21 cellular contexts compared by ENCODE assay signal in genomic region chr20:4045082-4045481, GRCh38.
"Had no signal": no experiment of that assay in that cellular context is flagged by ENCODE, and none has a peak within 500 bp of the region (broad histone marks: within the 10 kb centered on the region; RNA-seq: fewer than 3 reads in every experiment).

No MANE protein-coding gene starts in this region.

- H3K9me3 Mint-ChIP-seq: activated naive CD4-positive, alpha-beta T cell treated with anti-CD3 and anti-CD28 coated beads, Interleukin-2, amount 50 U/mL, for 72 hours; activated T-helper 17 cell treated with anti-CD3 and anti-CD28 coated beads, Interleukin-2, amount 50 U/mL, for 72 hours had no signal

- H3K4me1 ChIP-seq: esophagus muscularis mucosa, gastrocnemius medialis, prostate gland, uterus had no signal

- H3K27ac Mint-ChIP-seq: activated naive CD4-positive, alpha-beta T cell treated with anti-CD3 and anti-CD28 coated beads, Interleukin-2, amount 50 U/mL, for 72 hours; activated T-helper 17 cell treated with anti-CD3 and anti-CD28 coated beads, Interleukin-2, amount 50 U/mL, for 72 hours had no signal

- DNase-seq: activated CD4-positive, alpha-beta T cell treated with anti-CD3 and anti-CD28 coated beads, Interleukin-2, amount 50 U/mL, for 4 hours; aorta; caudate nucleus; effector CD8-positive, alpha-beta T cell; gastrocnemius medialis; hypothalamus; ovary; stimulated activated CD4-positive, alpha-beta T cell treated with anti-CD3 and anti-CD28 coated beads, Interleukin-12 subunit alpha, Interleukin-12 subunit beta, amount 100 ng/mL, for 4 hours; stimulated activated CD4-positive, alpha-beta T cell treated with anti-CD3 and anti-CD28 coated beads, Interleukin-4, amount 100 ng/mL, for 4 hours; stomach; transverse colon; uterus had no signal

- H3K27me3 Mint-ChIP-seq: activated T-helper 17 cell treated with anti-CD3 and anti-CD28 coated beads, Interleukin-2, amount 50 U/mL, for 72 hours had no signal

- H3K36me3 Mint-ChIP-seq: activated naive CD4-positive, alpha-beta T cell treated with anti-CD3 and anti-CD28 coated beads, Interleukin-2, amount 50 U/mL, for 72 hours had no signal

- H3K9me3 ChIP-seq: esophagus muscularis mucosa, gastrocnemius medialis, neutrophil, ovary, prostate gland, stomach, suprapubic skin, transverse colon, uterus had no signal

- H3K4me1 Mint-ChIP-seq: activated T-helper 17 cell treated with anti-CD3 and anti-CD28 coated beads, Interleukin-2, amount 50 U/mL, for 72 hours had no signal

- ATAC-seq: activated naive CD4-positive, alpha-beta T cell treated with anti-CD3 and anti-CD28 coated beads, Interleukin-2, amount 50 U/mL, for 72 hours; activated T-helper 17 cell treated with anti-CD3 and anti-CD28 coated beads, Interleukin-2, amount 50 U/mL, for 72 hours; gastrocnemius medialis had no signal

- H3K4me3 Mint-ChIP-seq: activated T-helper 17 cell treated with anti-CD3 and anti-CD28 coated beads, Interleukin-2, amount 50 U/mL, for 72 hours; dendritic cell treated with granulocyte-macrophage colony-stimulating factor and Interleukin-4, amounts not matched to agents 40 ng/mL and 50 ng/mL, for 4 days; nephron had no signal

- H3K27me3 ChIP-seq: brain microvascular endothelial cell, esophagus muscularis mucosa, gastrocnemius medialis, neutrophil, ovary, suprapubic skin, uterus had no signal

- H3K4me3 ChIP-seq: esophagus muscularis mucosa, gastrocnemius medialis, ovary, prostate gland, stomach, suprapubic skin, transverse colon, uterus had no signal

- H3K36me3 ChIP-seq: brain microvascular endothelial cell, esophagus muscularis mucosa, gastrocnemius medialis, neutrophil, ovary, prostate gland, stomach, suprapubic skin, transverse colon, uterus had no signal

- H3K27ac ChIP-seq: brain microvascular endothelial cell, esophagus muscularis mucosa, gastrocnemius medialis, neutrophil, ovary, prostate gland, stomach, suprapubic skin, transverse colon, uterus had no signal
